6 cellular contexts compared by ENCODE assay signal in the genomic region with DNA sequence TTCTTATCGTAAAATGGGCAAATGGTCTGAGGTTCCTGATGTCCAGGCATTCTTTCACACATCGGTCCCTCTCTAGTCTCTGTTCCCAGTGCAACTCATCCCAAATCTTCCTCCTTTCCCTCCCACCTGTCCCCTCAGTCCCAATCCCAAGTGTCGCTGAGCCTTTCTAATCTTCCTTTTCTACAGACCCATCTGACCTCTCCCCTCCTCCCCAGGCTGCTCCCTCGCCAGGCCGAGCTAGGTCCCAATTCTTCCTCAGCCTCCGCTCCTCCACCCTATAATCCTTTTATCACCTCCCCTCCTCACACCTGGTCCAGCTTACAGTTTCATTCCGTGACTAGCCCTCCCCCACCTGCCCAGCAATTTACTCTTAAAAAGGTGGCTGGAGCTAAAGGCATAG. TPM values are rescaled to one million over a fixed set of nuclear protein-coding genes. Genes with fewer than 3 reads are reported as not detected.
"Had no signal": no experiment of that assay in that cellular context is flagged by ENCODE, and none has a peak within 500 bp of the region (broad histone marks: within the 10 kb centered on the region; RNA-seq: fewer than 3 reads in every experiment).

No MANE protein-coding gene starts in this region.

RNA-seq across cellular contexts. Expression of gene GAL, which starts 49.2 kb away (rescaled TPM):
- total RNA-seq: naive thymus-derived CD8-positive, alpha-beta T cell; osteocyte; right atrium auricular region; sciatic nerve; spleen; upper lobe of right lung had no signal
- polyA plus RNA-seq: naive thymus-derived CD8-positive, alpha-beta T cell; spleen had no signal
